In the genomic region with DNA sequence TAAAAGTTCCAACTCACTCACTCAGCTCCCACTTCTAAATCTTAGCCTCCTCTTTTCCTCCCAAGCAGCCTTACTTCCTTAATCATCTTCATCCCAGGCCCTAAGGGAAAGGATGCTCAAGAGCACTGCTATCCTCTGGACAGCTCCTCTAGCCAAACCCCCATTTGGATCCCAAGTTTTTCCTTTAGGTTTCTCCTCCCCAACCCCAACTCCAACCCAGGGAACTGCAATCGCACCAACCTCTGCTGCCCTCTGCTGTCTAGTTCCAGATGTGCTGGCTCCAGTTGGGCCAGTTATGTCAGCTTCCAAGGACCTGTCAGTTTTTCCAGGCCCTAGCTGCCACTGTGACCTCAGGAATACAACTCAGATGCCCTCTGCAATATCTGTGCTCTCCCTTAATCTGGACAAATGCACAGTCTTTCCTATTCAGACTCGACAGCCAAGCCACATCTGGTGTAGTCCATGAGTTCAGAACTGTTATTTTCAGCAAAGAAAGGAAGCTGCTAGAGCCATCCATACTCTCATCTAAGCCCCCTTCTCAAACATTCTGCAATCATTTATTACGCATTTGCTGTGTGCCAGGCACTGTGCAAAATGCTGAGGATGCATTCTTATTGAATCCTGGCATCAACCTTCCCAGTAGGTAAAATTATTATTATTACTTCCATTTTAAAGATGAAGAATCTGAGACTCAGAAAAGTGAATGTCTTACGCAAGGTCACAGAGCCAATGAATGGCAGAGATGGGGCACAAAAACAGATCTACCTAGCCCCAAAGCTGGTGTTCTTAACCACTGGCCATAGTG, we compare ENCODE assay signal across 8 cellular contexts. TPM values are rescaled to one million over a fixed set of nuclear protein-coding genes. Genes with fewer than 3 reads are reported as not detected.
A peak's percentile ranks its signal among the peaks of the same experiment; 100 is the strongest.
DNase-seq lines count a peak whose midpoint lies in the region; ATAC-seq and TF ChIP-seq lines count a peak whose summit lies in the region.

No MANE protein-coding gene starts in this region.

- ATAC-seq in natural killer cell: peak in 2 of 3 donors; percentile 44 to 58
- peak; percentile 74 for ATAC-seq in aorta (ENCODE audit: low FRiP score)
- ATAC-seq in HG03159 (IDR thresholded peaks at IDR 0.05; ENCODE audit: unreplicated experiment): no peak

- no peaks in the 10 kb centered on the region for H3K9me3 Mint-ChIP-seq in activated CD4-positive, alpha-beta T cell treated with anti-CD3 and anti-CD28 coated beads, Interleukin-2, amount 10 ng/mL, durations not matched to agents 7 days and 5 days
- H3K9me3 Mint-ChIP-seq in natural killer cell: no peaks in the 10 kb centered on the region

- intact Hi-C loops in esophagus squamous epithelium (cut with DNase I): no loop called here
- intact Hi-C loops in natural killer cell (cut with micrococcal nuclease): loop anchor here (1.0 to 10.0 kb wide), 4 partner anchors 52 to 119 kb away; no protein-coding TSS in a partner anchor
- intact Hi-C loops in aorta (cut with DNase I): loop anchor here (1.0 to 10.0 kb wide), 4 partner anchors 72 to 122 kb away; partner anchors contain the start of gene APLN (in 1 of the 2)

- H3K4me1 ChIP-seq in esophagus squamous epithelium (no peaks in the 10 kb centered on the region), aorta (ENCODE audit: control insufficient read depth in 1 of 2, insufficient read depth in 2 of 2, low read length in 2 of 2) (no peaks in the 10 kb centered on the region)

- no peak for TF ChIP-seq POLR2A in esophagus squamous epithelium (IDR thresholded peaks at IDR 0.05)

- CTCF ChIA-PET in activated CD4-positive, alpha-beta T cell treated with anti-CD3 and anti-CD28 coated beads, Interleukin-2, amount 10 ng/mL, durations not matched to agents 7 days and 5 days (lab: Charles Lee): interaction anchor here (0.8 to 4.4 kb wide), 9 partner anchors 9 to 125 kb away, joined by 3 to 25 read pairs (median 4); partner anchors contain the start of gene XPNPEP2

- peak; percentile 47 to 71 (median 63) for TF ChIP-seq CTCF in esophagus squamous epithelium (IDR thresholded peaks at IDR 0.05)
- peak; percentile 50 for TF ChIP-seq CTCF in natural killer cell (IDR thresholded peaks at IDR 0.05)

- H3K9me3 ChIP-seq in esophagus squamous epithelium (no peaks in the 10 kb centered on the region), aorta (ENCODE audit: control insufficient read depth, low read length) (no peaks in the 10 kb centered on the region)

- H3K36me3 ChIP-seq in esophagus squamous epithelium (no peaks in the 10 kb centered on the region), aorta (ENCODE audit: control insufficient read depth in 1 of 2, insufficient read depth in 2 of 2, low read length in 1 of 2) (no peaks in the 10 kb centered on the region)

- DNase-seq in NCI-H1417 (lab: John Stamatoyannopoulos, UW) (peak; percentile 27 to 60 (median 59)), NCI-H1417 treated with DMSO at 0.1 percent for 48 hours (lab: John Stamatoyannopoulos, UW) (no peak), NCI-H1092 (lab: John Stamatoyannopoulos, UW) (peak; percentile 62), esophagus squamous epithelium (lab: John Stamatoyannopoulos, UW) (no peak), natural killer cell (no peak), aorta (peak; percentile 70 to 86)
- peak; percentile 27 for DNase-seq in activated CD4-positive, alpha-beta T cell treated with anti-CD3 and anti-CD28 coated beads, Interleukin-2, amount 10 ng/mL, durations not matched to agents 7 days and 5 days

- H3K27ac ChIP-seq in esophagus squamous epithelium (no peak overlapping the region), aorta (ENCODE audit: low read depth in 1 of 2, low read length in 2 of 2) (no peak overlapping the region)

- peak overlapping the region; percentile 77 for H3K27ac Mint-ChIP-seq in activated CD4-positive, alpha-beta T cell treated with anti-CD3 and anti-CD28 coated beads, Interleukin-2, amount 10 ng/mL, durations not matched to agents 7 days and 5 days
- H3K27ac Mint-ChIP-seq in natural killer cell: no peak overlapping the region

- H3K27me3 ChIP-seq in esophagus squamous epithelium (peaks cover 0 to 5% (median 0%) of the 10 kb centered on the region in 4 donors), aorta (ENCODE audit: control insufficient read depth in 1 of 2, insufficient read depth in 2 of 2, low read length in 1 of 2) (no peaks in the 10 kb centered on the region)

- no peak overlapping the region for H3K4me3 Mint-ChIP-seq in activated CD4-positive, alpha-beta T cell treated with anti-CD3 and anti-CD28 coated beads, Interleukin-2, amount 10 ng/mL, durations not matched to agents 7 days and 5 days
- H3K4me3 Mint-ChIP-seq in natural killer cell: no peak overlapping the region

- no peaks in the 10 kb centered on the region for H3K36me3 Mint-ChIP-seq in activated CD4-positive, alpha-beta T cell treated with anti-CD3 and anti-CD28 coated beads, Interleukin-2, amount 10 ng/mL, durations not matched to agents 7 days and 5 days (ENCODE audit: low read depth)
- no peaks in the 10 kb centered on the region for H3K36me3 Mint-ChIP-seq in natural killer cell

- POLR2A ChIA-PET in activated CD4-positive, alpha-beta T cell treated with anti-CD3 and anti-CD28 coated beads, Interleukin-2, amount 10 ng/mL, durations not matched to agents 7 days and 5 days (lab: Charles Lee): no interaction called here

- H3K4me1 Mint-ChIP-seq in activated CD4-positive, alpha-beta T cell treated with anti-CD3 and anti-CD28 coated beads, Interleukin-2, amount 10 ng/mL, durations not matched to agents 7 days and 5 days: peaks cover 50% of the 10 kb centered on the region
- peaks cover 22 to 35% of the 10 kb centered on the region in 2 donors for H3K4me1 Mint-ChIP-seq in natural killer cell

- WGBS in esophagus squamous epithelium, 2 donors: 38 to 50% methylated on average over 3 to 4 of the region's 4 CpGs
- 40 to 48% methylated on average over 4 of the region's 4 CpGs for WGBS in aorta, 2 donors

- no peaks in the 10 kb centered on the region for H3K27me3 Mint-ChIP-seq in activated CD4-positive, alpha-beta T cell treated with anti-CD3 and anti-CD28 coated beads, Interleukin-2, amount 10 ng/mL, durations not matched to agents 7 days and 5 days
- peaks cover 0 to 25% of the 10 kb centered on the region in 2 donors for H3K27me3 Mint-ChIP-seq in natural killer cell (ENCODE audit: low read depth in 2 of 2)

- H3K4me3 ChIP-seq in esophagus squamous epithelium (no peak overlapping the region), aorta (ENCODE audit: low read length in 2 of 2) (no peak overlapping the region)

RNA-seq across cellular contexts. Expression of gene XPNPEP2, which starts 12.3 kb away (rescaled TPM):
- 1 to 10 TPM; 1.1 to 1.3 TPM for total RNA-seq in activated CD4-positive, alpha-beta T cell treated with anti-CD3 and anti-CD28 coated beads, Interleukin-2, amount 10 ng/mL, durations not matched to agents 7 days and 5 days
- total RNA-seq in esophagus squamous epithelium: 1 to 10 TPM in 2 of 4 donors, under 1 TPM in 1, not detected in 1; 0.88 to 5.7 (median 3.6) TPM
- total RNA-seq in natural killer cell: 1 to 10 TPM in 2 of 3 donors, under 1 TPM in 1; 0.96 to 2.6 (median 1.6) TPM
- 10 to 100 TPM in 1 of 2 donors, 1 to 10 TPM in 1; 3.3 to 24.8 TPM for total RNA-seq in aorta
- polyA plus RNA-seq in aorta: 1 to 10 TPM in 1 of 2 donors, under 1 TPM in 1; 0.26 to 5.5 TPM

RNA-seq across cellular contexts. Expression of gene SASH3, which starts 53.2 kb away (rescaled TPM):
- total RNA-seq in activated CD4-positive, alpha-beta T cell treated with anti-CD3 and anti-CD28 coated beads, Interleukin-2, amount 10 ng/mL, durations not matched to agents 7 days and 5 days: 100 to 1,000 TPM; 254 to 264 TPM
- total RNA-seq in esophagus squamous epithelium (1 to 10 TPM; 2.5 to 9.3 (median 4.0) TPM), natural killer cell (100 to 1,000 TPM; 356 to 403 (median 392) TPM), aorta (10 to 100 TPM; 12.7 to 16.1 TPM)
- polyA plus RNA-seq in aorta: 1 to 10 TPM in 1 of 2 donors, under 1 TPM in 1; 0.90 to 8.4 TPM

Comparison
In these comparisons a context has a peak if more than half of its experiments do, and no peak if none do; other contexts are left out.
1. DNase-seq: peak in NCI-H1417 (3 of 3), NCI-H1092 (single experiment), activated CD4-positive, alpha-beta T cell treated with anti-CD3 and anti-CD28 coated beads, Interleukin-2, amount 10 ng/mL, durations not matched to agents 7 days and 5 days (single experiment) and aorta (2 of 2); none in NCI-H1417 treated with DMSO at 0.1 percent for 48 hours (single experiment), esophagus squamous epithelium (single experiment) and natural killer cell (single experiment).
2. RNA of gene SASH3, which starts 53.2 kb away (total RNA-seq): 356 to 403 TPM in natural killer cell and 254 to 264 TPM in activated CD4-positive, alpha-beta T cell treated with anti-CD3 and anti-CD28 coated beads, Interleukin-2, amount 10 ng/mL, durations not matched to agents 7 days and 5 days; 12.7 to 16.1 TPM in aorta and 2.5 to 9.3 TPM in esophagus squamous epithelium; every median in the first group is over 10 times any median in the second.